8 cellular contexts compared by ENCODE assay signal in the genomic region with DNA sequence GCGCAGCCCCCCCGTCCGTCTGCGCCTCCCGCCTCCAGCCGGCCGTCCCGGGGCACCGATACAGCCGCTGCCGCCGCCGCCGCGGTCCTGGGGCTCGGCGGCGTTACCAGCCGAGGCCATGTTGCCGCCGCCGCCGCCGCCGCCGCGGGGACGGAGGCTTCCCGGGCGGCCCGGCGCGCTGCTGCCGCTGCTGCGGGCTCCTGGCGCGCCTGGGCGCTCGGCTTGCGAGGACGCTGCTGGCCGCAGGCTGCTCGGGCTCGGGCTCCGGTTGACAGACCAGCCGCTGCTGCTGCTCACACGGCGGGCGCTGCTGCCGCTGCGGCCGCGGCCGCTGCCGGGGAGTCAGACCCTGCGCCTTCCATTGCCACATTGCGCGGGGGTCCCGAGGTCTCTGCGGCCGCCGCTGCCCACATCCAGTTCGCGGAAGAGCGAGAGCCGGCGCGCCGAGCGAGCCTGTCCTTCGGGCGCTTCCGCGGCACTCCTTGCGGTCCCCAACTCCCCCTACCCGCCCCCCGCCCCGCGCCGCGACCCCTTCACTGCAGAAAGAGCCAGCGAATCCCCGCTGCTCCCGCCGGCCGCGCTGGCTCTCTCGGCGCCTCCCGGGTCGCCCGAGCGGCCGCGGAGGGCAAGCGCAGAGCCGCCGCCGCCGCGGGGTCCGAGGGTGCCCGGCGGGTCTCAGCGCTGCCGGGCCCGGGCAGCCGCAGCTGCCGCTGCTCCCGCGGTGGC. TPM values are rescaled to one million over a fixed set of nuclear protein-coding genes. Genes with fewer than 3 reads are reported as not detected.
DNase-seq lines count a peak whose midpoint lies in the region; ATAC-seq lines count a peak whose summit lies in the region.

No MANE protein-coding gene starts in this region.

- no peaks in the 10 kb centered on the region for H3K36me3 ChIP-seq in CD4-positive, CD25-positive, alpha-beta regulatory T cell (ENCODE audit: control insufficient read depth, insufficient read depth, low read length)
- H3K36me3 ChIP-seq in skeletal muscle tissue (ENCODE audit: control insufficient read depth in 3 of 3, insufficient read depth in 3 of 3, low read length in 3 of 3) = no peaks in the 10 kb centered on the region

- H3K27me3 ChIP-seq in CD4-positive, CD25-positive, alpha-beta regulatory T cell (ENCODE audit: control insufficient read depth, insufficient read depth, low read length) = peaks cover 30% of the 10 kb centered on the region
- H3K27me3 ChIP-seq in skeletal muscle tissue (ENCODE audit: control insufficient read depth in 3 of 3, insufficient read depth in 3 of 3, low read length in 3 of 3) = peaks cover 0 to 3% (median 1%) of the 10 kb centered on the region in 3 donors

- peak overlapping the region; percentile 83 for H3K4me3 ChIP-seq in CD4-positive, CD25-positive, alpha-beta regulatory T cell (ENCODE audit: low read depth, low read length)
- peak overlapping the region; percentile 89 to 93 (median 89) for H3K4me3 ChIP-seq in skeletal muscle tissue (ENCODE audit: low read length in 3 of 3)

- H3K27me3 Mint-ChIP-seq in CD4-positive, CD25-positive, alpha-beta regulatory T cell = peaks cover 76% of the 10 kb centered on the region
- H3K27me3 Mint-ChIP-seq in activated T-helper 2 cell treated with anti-CD3 and anti-CD28 coated beads, Interferon-gamma antibody, Interleukin-2, Interleukin-4, amounts not matched to agents 10 μg/mL and 5 μg/mL and 100 μg/mL, durations not matched to agents 14 hours and 24 hours and 36 hours (ENCODE audit: low read depth) = peaks cover 42% of the 10 kb centered on the region

- peak overlapping the region in 1 of 3 donors; percentile 92 for H3K27ac Mint-ChIP-seq in CD4-positive, CD25-positive, alpha-beta regulatory T cell
- H3K27ac Mint-ChIP-seq in activated T-helper 2 cell treated with anti-CD3 and anti-CD28 coated beads, Interferon-gamma antibody, Interleukin-2, Interleukin-4, amounts not matched to agents 10 μg/mL and 5 μg/mL and 100 μg/mL, durations not matched to agents 14 hours and 24 hours and 36 hours = no peak overlapping the region

- peaks cover 0 to 2% of the 10 kb centered on the region in 2 experiments for H3K9me3 ChIP-seq in CD4-positive, CD25-positive, alpha-beta regulatory T cell (ENCODE audit: control insufficient read depth in 2 of 2, low read length in 2 of 2)
- no peaks in the 10 kb centered on the region for H3K9me3 ChIP-seq in skeletal muscle tissue (ENCODE audit: control insufficient read depth in 3 of 3, low read length in 3 of 3)

- intact Hi-C loops in activated T-helper 2 cell treated with anti-CD3 and anti-CD28 coated beads, Interferon-gamma antibody, Interleukin-2, Interleukin-4, amounts not matched to agents 10 μg/mL and 5 μg/mL and 100 μg/mL, durations not matched to agents 14 hours and 24 hours and 36 hours (cut with micrococcal nuclease) = loop anchor here (1.0 to 10.0 kb wide), 8 partner anchors 8 to 909 kb away; partner anchors contain the start of genes ERCC6L2, PTCH1 and ZNF367
- intact Hi-C loops in left ventricle myocardium superior (cut with micrococcal nuclease) = no loop called here

- peak overlapping the region in 3 of 4 donors; percentile 95 to 100 (median 98) for H3K4me3 Mint-ChIP-seq in CD4-positive, CD25-positive, alpha-beta regulatory T cell
- H3K4me3 Mint-ChIP-seq in activated T-helper 2 cell treated with anti-CD3 and anti-CD28 coated beads, Interferon-gamma antibody, Interleukin-2, Interleukin-4, amounts not matched to agents 10 μg/mL and 5 μg/mL and 100 μg/mL, durations not matched to agents 14 hours and 24 hours and 36 hours (ENCODE audit: low read depth) = peak overlapping the region; percentile 99

- H3K4me1 Mint-ChIP-seq in CD4-positive, CD25-positive, alpha-beta regulatory T cell = peaks cover 28 to 66% (median 39%) of the 10 kb centered on the region in 4 donors
- peaks cover 35% of the 10 kb centered on the region for H3K4me1 Mint-ChIP-seq in activated T-helper 2 cell treated with anti-CD3 and anti-CD28 coated beads, Interferon-gamma antibody, Interleukin-2, Interleukin-4, amounts not matched to agents 10 μg/mL and 5 μg/mL and 100 μg/mL, durations not matched to agents 14 hours and 24 hours and 36 hours (ENCODE audit: low read depth)

- no peak for DNase-seq in CD4-positive, CD25-positive, alpha-beta regulatory T cell
- no peak for DNase-seq in activated T-helper 2 cell treated with anti-CD3 and anti-CD28 coated beads, Interferon-gamma antibody, Interleukin-2, Interleukin-4, amounts not matched to agents 10 μg/mL and 5 μg/mL and 100 μg/mL, durations not matched to agents 14 hours and 24 hours and 36 hours (ENCODE audit: low spot score)
- DNase-seq in left ventricle myocardium superior (peak; percentile 61), NCI-H187 (lab: John Stamatoyannopoulos, UW) (no peak)

- H3K36me3 Mint-ChIP-seq in CD4-positive, CD25-positive, alpha-beta regulatory T cell = no peaks in the 10 kb centered on the region
- peaks cover 7% of the 10 kb centered on the region for H3K36me3 Mint-ChIP-seq in activated T-helper 2 cell treated with anti-CD3 and anti-CD28 coated beads, Interferon-gamma antibody, Interleukin-2, Interleukin-4, amounts not matched to agents 10 μg/mL and 5 μg/mL and 100 μg/mL, durations not matched to agents 14 hours and 24 hours and 36 hours (ENCODE audit: low read depth)

- no peak for ATAC-seq in CD4-positive, CD25-positive, alpha-beta regulatory T cell (ENCODE audit: low read depth in 2 of 2)
- peak; percentile 2 for ATAC-seq in HG03439 (IDR thresholded peaks at IDR 0.05; ENCODE audit: unreplicated experiment)
- no peak for ATAC-seq in left ventricle myocardium superior
- no peak for ATAC-seq in GM21367 (IDR thresholded peaks at IDR 0.05; ENCODE audit: unreplicated experiment)
- no peak for ATAC-seq in GM21381 (IDR thresholded peaks at IDR 0.05; ENCODE audit: unreplicated experiment)

- peaks cover 60% of the 10 kb centered on the region for H3K4me1 ChIP-seq in CD4-positive, CD25-positive, alpha-beta regulatory T cell (ENCODE audit: control insufficient read depth, insufficient read depth, low read length, poor library complexity, severe bottlenecking)
- H3K4me1 ChIP-seq in skeletal muscle tissue (ENCODE audit: control insufficient read depth in 3 of 3, insufficient read depth in 3 of 3, low read length in 3 of 3) = peaks cover 17 to 25% (median 17%) of the 10 kb centered on the region in 3 donors

- peaks cover 0 to 4% (median 0%) of the 10 kb centered on the region in 7 donors for H3K9me3 Mint-ChIP-seq in CD4-positive, CD25-positive, alpha-beta regulatory T cell
- no peaks in the 10 kb centered on the region for H3K9me3 Mint-ChIP-seq in activated T-helper 2 cell treated with anti-CD3 and anti-CD28 coated beads, Interferon-gamma antibody, Interleukin-2, Interleukin-4, amounts not matched to agents 10 μg/mL and 5 μg/mL and 100 μg/mL, durations not matched to agents 14 hours and 24 hours and 36 hours

- H3K9ac ChIP-seq in skeletal muscle tissue (ENCODE audit: low read depth in 1 of 3, low read length in 3 of 3) = peak overlapping the region; percentile 57 to 94 (median 84)

- no peak overlapping the region for H3K27ac ChIP-seq in CD4-positive, CD25-positive, alpha-beta regulatory T cell (ENCODE audit: insufficient read depth, low read length, poor library complexity, severe bottlenecking)
- peak overlapping the region; percentile 89 for H3K27ac ChIP-seq in skeletal muscle tissue (ENCODE audit: low read depth, low read length)

RNA-seq across cellular contexts. Expression of gene PTCH1, which starts 8.4 kb away (rescaled TPM):
- 11.8 TPM for total RNA-seq in CD4-positive, CD25-positive, alpha-beta regulatory T cell
- 10 to 100 TPM in 1 of 4 donors, 1 to 10 TPM in 3; 3.5 to 10.6 (median 6.0) TPM for polyA plus RNA-seq in CD4-positive, CD25-positive, alpha-beta regulatory T cell
- total RNA-seq in activated T-helper 2 cell treated with anti-CD3 and anti-CD28 coated beads, Interferon-gamma antibody, Interleukin-2, Interleukin-4, amounts not matched to agents 10 μg/mL and 5 μg/mL and 100 μg/mL, durations not matched to agents 14 hours and 24 hours and 36 hours = 4.8 and 5.2 TPM in 2 replicates
- total RNA-seq in left ventricle myocardium superior (10.4 TPM), skeletal muscle tissue (4.7 TPM)
